1 cellular context compared by ENCODE assay signal in the genomic region with DNA sequence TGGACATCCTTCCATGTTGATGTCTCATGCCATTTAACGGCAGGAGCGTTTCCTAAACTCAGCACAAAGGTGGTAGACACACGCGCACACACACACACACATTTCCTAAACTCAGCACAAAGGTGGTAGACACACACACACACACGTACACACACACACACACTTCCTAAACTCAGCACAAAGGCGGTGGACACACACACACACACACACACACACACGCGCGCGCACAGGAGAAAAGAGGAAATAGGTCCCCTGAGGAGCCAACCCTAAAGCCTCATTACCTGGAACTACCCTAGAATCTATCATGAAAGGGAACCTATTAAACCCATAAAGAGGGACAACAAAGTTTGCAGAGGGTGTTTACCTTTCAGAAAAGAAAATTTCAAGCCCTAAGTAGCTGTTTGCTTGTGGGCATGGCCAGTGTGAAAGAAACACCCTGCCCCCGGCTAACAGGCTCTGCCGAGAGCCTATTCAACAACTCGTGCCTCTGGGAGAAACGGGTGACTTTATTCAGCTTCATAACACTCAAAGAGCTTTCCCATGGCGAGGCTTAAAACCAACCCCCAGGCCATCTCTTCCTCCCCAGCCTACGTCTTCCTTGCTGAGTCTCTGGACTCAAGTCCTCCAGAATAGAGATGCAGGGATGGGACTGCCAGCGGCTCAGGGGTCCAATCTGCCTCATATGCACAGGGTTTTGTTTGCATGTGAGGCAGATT.
TF ChIP-seq lines count a peak whose summit lies in the region.

No MANE protein-coding gene starts in this region.

TF ChIP-seq in GM23338, 12 proteins besides CTCF, POLR2A, EP300 and RAD21 (continued from another document):
- TF ChIP-seq, protein P1, sequence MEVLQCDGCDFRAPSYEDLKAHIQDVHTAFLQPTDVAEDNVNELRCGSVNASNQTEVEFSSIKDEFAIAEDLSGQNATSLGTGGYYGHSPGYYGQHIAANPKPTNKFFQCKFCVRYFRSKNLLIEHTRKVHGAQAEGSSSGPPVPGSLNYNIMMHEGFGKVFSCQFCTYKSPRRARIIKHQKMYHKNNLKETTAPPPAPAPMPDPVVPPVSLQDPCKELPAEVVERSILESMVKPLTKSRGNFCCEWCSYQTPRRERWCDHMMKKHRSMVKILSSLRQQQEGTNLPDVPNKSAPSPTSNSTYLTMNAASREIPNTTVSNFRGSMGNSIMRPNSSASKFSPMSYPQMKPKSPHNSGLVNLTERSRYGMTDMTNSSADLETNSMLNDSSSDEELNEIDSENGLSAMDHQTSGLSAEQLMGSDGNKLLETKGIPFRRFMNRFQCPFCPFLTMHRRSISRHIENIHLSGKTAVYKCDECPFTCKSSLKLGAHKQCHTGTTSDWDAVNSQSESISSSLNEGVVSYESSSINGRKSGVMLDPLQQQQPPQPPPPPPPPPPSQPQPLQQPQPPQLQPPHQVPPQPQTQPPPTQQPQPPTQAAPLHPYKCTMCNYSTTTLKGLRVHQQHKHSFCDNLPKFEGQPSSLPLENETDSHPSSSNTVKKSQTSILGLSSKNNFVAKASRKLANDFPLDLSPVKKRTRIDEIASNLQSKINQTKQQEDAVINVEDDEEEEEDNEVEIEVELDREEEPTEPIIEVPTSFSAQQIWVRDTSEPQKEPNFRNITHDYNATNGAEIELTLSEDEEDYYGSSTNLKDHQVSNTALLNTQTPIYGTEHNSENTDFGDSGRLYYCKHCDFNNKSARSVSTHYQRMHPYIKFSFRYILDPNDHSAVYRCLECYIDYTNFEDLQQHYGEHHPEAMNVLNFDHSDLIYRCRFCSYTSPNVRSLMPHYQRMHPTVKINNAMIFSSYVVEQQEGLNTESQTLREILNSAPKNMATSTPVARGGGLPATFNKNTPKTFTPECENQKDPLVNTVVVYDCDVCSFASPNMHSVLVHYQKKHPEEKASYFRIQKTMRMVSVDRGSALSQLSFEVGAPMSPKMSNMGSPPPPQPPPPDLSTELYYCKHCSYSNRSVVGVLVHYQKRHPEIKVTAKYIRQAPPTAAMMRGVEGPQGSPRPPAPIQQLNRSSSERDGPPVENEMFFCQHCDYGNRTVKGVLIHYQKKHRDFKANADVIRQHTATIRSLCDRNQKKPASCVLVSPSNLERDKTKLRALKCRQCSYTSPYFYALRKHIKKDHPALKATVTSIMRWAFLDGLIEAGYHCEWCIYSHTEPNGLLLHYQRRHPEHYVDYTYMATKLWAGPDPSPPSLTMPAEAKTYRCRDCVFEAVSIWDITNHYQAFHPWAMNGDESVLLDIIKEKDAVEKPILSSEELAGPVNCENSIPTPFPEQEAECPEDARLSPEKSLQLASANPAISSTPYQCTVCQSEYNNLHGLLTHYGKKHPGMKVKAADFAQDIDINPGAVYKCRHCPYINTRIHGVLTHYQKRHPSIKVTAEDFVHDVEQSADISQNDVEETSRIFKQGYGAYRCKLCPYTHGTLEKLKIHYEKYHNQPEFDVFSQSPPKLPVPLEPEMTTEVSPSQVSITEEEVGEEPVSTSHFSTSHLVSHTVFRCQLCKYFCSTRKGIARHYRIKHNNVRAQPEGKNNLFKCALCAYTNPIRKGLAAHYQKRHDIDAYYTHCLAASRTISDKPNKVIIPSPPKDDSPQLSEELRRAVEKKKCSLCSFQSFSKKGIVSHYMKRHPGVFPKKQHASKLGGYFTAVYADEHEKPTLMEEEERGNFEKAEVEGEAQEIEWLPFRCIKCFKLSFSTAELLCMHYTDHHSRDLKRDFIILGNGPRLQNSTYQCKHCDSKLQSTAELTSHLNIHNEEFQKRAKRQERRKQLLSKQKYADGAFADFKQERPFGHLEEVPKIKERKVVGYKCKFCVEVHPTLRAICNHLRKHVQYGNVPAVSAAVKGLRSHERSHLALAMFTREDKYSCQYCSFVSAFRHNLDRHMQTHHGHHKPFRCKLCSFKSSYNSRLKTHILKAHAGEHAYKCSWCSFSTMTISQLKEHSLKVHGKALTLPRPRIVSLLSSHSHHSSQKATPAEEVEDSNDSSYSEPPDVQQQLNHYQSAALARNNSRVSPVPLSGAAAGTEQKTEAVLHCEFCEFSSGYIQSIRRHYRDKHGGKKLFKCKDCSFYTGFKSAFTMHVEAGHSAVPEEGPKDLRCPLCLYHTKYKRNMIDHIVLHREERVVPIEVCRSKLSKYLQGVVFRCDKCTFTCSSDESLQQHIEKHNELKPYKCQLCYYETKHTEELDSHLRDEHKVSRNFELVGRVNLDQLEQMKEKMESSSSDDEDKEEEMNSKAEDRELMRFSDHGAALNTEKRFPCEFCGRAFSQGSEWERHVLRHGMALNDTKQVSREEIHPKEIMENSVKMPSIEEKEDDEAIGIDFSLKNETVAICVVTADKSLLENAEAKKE (CRISPR knock-in tag; IDR thresholded peaks at IDR 0.05) = no peak
- TF ChIP-seq JUNB (IDR thresholded peaks at IDR 0.05; ENCODE audit: unreplicated experiment) (no peak), POLR2AphosphoS5 (IDR thresholded peaks at IDR 0.05; ENCODE audit: low read depth) (no peak), CREB1 (CRISPR knock-in tag; IDR thresholded peaks at IDR 0.05; ENCODE audit: low read depth) (no peak), EZH2 (IDR thresholded peaks at IDR 0.05; ENCODE audit: low read depth, unreplicated experiment) (no peak)
